In genomic region chr13:46176756-46177155, GRCh38 we compare ENCODE assay signal across 1 cellular context.
TF ChIP-seq lines count a peak whose summit lies in the region.

No MANE protein-coding gene starts in this region.

TF ChIP-seq in H1, 55 proteins besides CTCF, POLR2A, EP300 and RAD21:
- TF ChIP-seq CTBP2 (IDR thresholded peaks at IDR 0.05; ENCODE audit: borderline replicate concordance, insufficient read depth, insufficient read length, low read length), result no peak
